ENCODE assay signal across 16 cellular contexts in genomic region chr3:6281662-6282061, GRCh38.
"Had no signal": no experiment of that assay in that cellular context is flagged by ENCODE, and none has a peak within 500 bp of the region (broad histone marks: within the 10 kb centered on the region; RNA-seq: fewer than 3 reads in every experiment).

No MANE protein-coding gene starts in this region.

- H3K4me1 ChIP-seq: colonic mucosa, thyroid gland had no signal

- H3K4me3 Mint-ChIP-seq: activated naive CD8-positive, alpha-beta T cell treated with anti-CD3 and anti-CD28 coated beads, Interleukin-2, amount 10 ng/mL, durations not matched to agents 7 days and 5 days; activated T-helper 1 cell treated with anti-CD3 and anti-CD28 coated beads, Interleukin-12 subunit alpha, Interleukin-12 subunit beta, Interleukin-2, Interleukin-4 antibody, amounts not matched to agents 30 ng/mL and 10 ng/mL and 1 ng/mL, durations not matched to agents 14 hours and 24 hours and 36 hours; brain; naive thymus-derived CD4-positive, alpha-beta T cell; stimulated activated effector memory CD8-positive, alpha-beta T cell treated with anti-CD3 and anti-CD28 coated beads, Interleukin-12 subunit alpha, Interleukin-12 subunit beta, amount 100 ng/mL, for 72 hours had no signal

- H3K4me3 ChIP-seq: colonic mucosa, pancreas, thyroid gland had no signal

- H3K9me3 ChIP-seq: colonic mucosa, pancreas, thyroid gland had no signal

- H3K27me3 Mint-ChIP-seq: activated naive CD8-positive, alpha-beta T cell treated with anti-CD3 and anti-CD28 coated beads, Interleukin-2, amount 10 ng/mL, durations not matched to agents 7 days and 5 days; brain; naive thymus-derived CD4-positive, alpha-beta T cell had no signal

- H3K27ac Mint-ChIP-seq: activated naive CD8-positive, alpha-beta T cell treated with anti-CD3 and anti-CD28 coated beads, Interleukin-2, amount 10 ng/mL, durations not matched to agents 7 days and 5 days; activated T-helper 1 cell treated with anti-CD3 and anti-CD28 coated beads, Interleukin-12 subunit alpha, Interleukin-12 subunit beta, Interleukin-2, Interleukin-4 antibody, amounts not matched to agents 30 ng/mL and 10 ng/mL and 1 ng/mL, durations not matched to agents 14 hours and 24 hours and 36 hours; brain; naive thymus-derived CD4-positive, alpha-beta T cell; stimulated activated effector memory CD8-positive, alpha-beta T cell treated with anti-CD3 and anti-CD28 coated beads, Interleukin-12 subunit alpha, Interleukin-12 subunit beta, amount 100 ng/mL, for 72 hours had no signal

- DNase-seq: activated CD4-positive, alpha-beta T cell treated with anti-CD3 and anti-CD28 coated beads, Interleukin-2, amount 50 U/mL, for 1 hour; activated CD8-positive, alpha-beta memory T cell treated with anti-CD3 and anti-CD28 coated beads for 24 hours; activated naive CD4-positive, alpha-beta T cell; activated naive CD8-positive, alpha-beta T cell treated with anti-CD3 and anti-CD28 coated beads, Interleukin-2, amount 10 ng/mL, durations not matched to agents 7 days and 5 days; central memory CD4-positive, alpha-beta T cell; colonic mucosa; islet precursor cell; mammary epithelial cell; naive thymus-derived CD4-positive, alpha-beta T cell; pancreas; thyroid gland had no signal

- H3K27me3 ChIP-seq: colonic mucosa, pancreas, thyroid gland had no signal

- H3K36me3 ChIP-seq: colonic mucosa, pancreas, thyroid gland had no signal

- H3K36me3 Mint-ChIP-seq: activated naive CD8-positive, alpha-beta T cell treated with anti-CD3 and anti-CD28 coated beads, Interleukin-2, amount 10 ng/mL, durations not matched to agents 7 days and 5 days; brain; naive thymus-derived CD4-positive, alpha-beta T cell; stimulated activated effector memory CD8-positive, alpha-beta T cell treated with anti-CD3 and anti-CD28 coated beads, Interleukin-12 subunit alpha, Interleukin-12 subunit beta, amount 100 ng/mL, for 72 hours had no signal

- H3K4me1 Mint-ChIP-seq: activated naive CD8-positive, alpha-beta T cell treated with anti-CD3 and anti-CD28 coated beads, Interleukin-2, amount 10 ng/mL, durations not matched to agents 7 days and 5 days; brain; naive thymus-derived CD4-positive, alpha-beta T cell; stimulated activated effector memory CD8-positive, alpha-beta T cell treated with anti-CD3 and anti-CD28 coated beads, Interleukin-12 subunit alpha, Interleukin-12 subunit beta, amount 100 ng/mL, for 72 hours had no signal

- H3K27ac ChIP-seq: colonic mucosa, pancreas, thyroid gland had no signal

- ATAC-seq: esophagus mucosa; left lobe of liver; naive thymus-derived CD4-positive, alpha-beta T cell; pancreas; stimulated activated effector memory CD8-positive, alpha-beta T cell treated with anti-CD3 and anti-CD28 coated beads, Interleukin-12 subunit alpha, Interleukin-12 subunit beta, amount 100 ng/mL, for 72 hours had no signal
